In the genomic region with DNA sequence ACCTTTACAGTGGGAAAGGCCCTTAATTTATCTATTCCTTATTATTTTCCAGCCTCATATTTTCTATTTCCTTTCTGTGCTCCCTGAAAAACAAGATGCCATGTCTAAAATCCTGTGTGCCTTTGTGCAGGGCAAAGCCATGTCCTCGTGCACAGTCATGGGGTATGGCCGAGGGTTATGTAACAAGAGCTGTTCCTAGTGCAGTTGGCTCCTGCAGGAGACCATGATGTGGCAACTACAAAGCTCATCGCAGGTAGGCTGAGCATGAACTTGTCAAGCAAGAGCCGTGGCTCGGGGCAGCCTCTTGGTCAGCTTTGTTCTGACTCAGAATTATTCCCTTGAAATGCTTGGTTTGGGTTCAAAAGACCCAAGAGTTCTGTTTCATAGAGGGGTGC, we compare ENCODE assay signal across 18 cellular contexts. TPM values are rescaled to one million over a fixed set of nuclear protein-coding genes. Genes with fewer than 3 reads are reported as not detected.
DNase-seq lines count a peak whose midpoint lies in the region; ATAC-seq and TF ChIP-seq lines count a peak whose summit lies in the region.
"Had no signal": no experiment of that assay in that cellular context is flagged by ENCODE, and none has a peak within 500 bp of the region (broad histone marks: within the 10 kb centered on the region; RNA-seq: fewer than 3 reads in every experiment).

No MANE protein-coding gene starts in this region.

- H2AFZ ChIP-seq in H9 (ENCODE audit: low read length) (no peak overlapping the region), neuronal stem cell (ENCODE audit: low read length) (no peak overlapping the region)

- H3K9me3 ChIP-seq in H9 (ENCODE audit: control insufficient read depth, low read depth, low read length) = no peaks in the 10 kb centered on the region
- no peaks in the 10 kb centered on the region for H3K9me3 ChIP-seq in aorta (ENCODE audit: control insufficient read depth, low read length)
- no peaks in the 10 kb centered on the region for H3K9me3 ChIP-seq in neuronal stem cell (replicated peaks in 1 of 2; ENCODE audit: control insufficient read depth in 2 of 2, insufficient read depth in 1 of 2, low read depth in 1 of 2, low read length in 2 of 2)
- H3K9me3 ChIP-seq: SJCRH30 had no signal

- no peak overlapping the region for H3K56ac ChIP-seq in H9 (ENCODE audit: insufficient read length, low read depth, low read length)

- H3K4me1 ChIP-seq in H9 (ENCODE audit: insufficient read depth, low read length) (no peaks in the 10 kb centered on the region), aorta (ENCODE audit: control insufficient read depth in 1 of 2, insufficient read depth in 2 of 2, low read length in 2 of 2) (no peaks in the 10 kb centered on the region), neuronal stem cell (ENCODE audit: control insufficient read depth in 2 of 2, insufficient read depth in 1 of 2, low read depth in 1 of 2, low read length in 2 of 2) (peaks cover 1 to 5% of the 10 kb centered on the region in 2 donors)
- H3K4me1 ChIP-seq: SJCRH30 had no signal

- H3K4ac ChIP-seq in H9 (ENCODE audit: low read depth, low read length) = no peak overlapping the region
- H3K4ac ChIP-seq in neuronal stem cell (ENCODE audit: low read length) = no peak overlapping the region

- no CpG with 5 or more reads among the region's 5 CpGs for WGBS in H9 (ENCODE audit: extremely low coverage, insufficient read length, low lambda C conversion rate)
- 95 to 96% methylated on average over 5 of the region's 5 CpGs for WGBS in aorta, 2 donors
- no CpG with 5 or more reads among the region's 5 CpGs for WGBS in neuronal stem cell (ENCODE audit: extremely low coverage in 2 of 2, insufficient read length in 2 of 2, insufficient replicate concordance in 1 of 2), 2 donors

- no peaks in the 10 kb centered on the region for H3K27me3 ChIP-seq in H9 (ENCODE audit: insufficient read depth, low read length)
- no peaks in the 10 kb centered on the region for H3K27me3 ChIP-seq in aorta (ENCODE audit: control insufficient read depth in 1 of 2, insufficient read depth in 2 of 2, low read length in 1 of 2)
- no peaks in the 10 kb centered on the region for H3K27me3 ChIP-seq in neuronal stem cell (ENCODE audit: control insufficient read depth in 3 of 3, insufficient read depth in 3 of 3, low read depth in 1 of 3, low read length in 3 of 3)
- H3K27me3 ChIP-seq: SJCRH30 had no signal

- no peak overlapping the region for H3K4me3 ChIP-seq in aorta (ENCODE audit: low read length in 2 of 2)
- no peak overlapping the region for H3K4me3 ChIP-seq in neuronal stem cell (ENCODE audit: low read length in 2 of 2)
- H3K4me3 ChIP-seq: K562, SJCRH30 had no signal

- in situ Hi-C loops in SK-MEL-5 (cut with HindIII; ENCODE audit: low pct_unique_long_range_greater_than_20kb, low sequenced_read_pairs) = no loop called here

- H3K23me2 ChIP-seq in H9 (ENCODE audit: insufficient read length, low read depth, low read length, poor library complexity, severe bottlenecking) = no peaks in the 10 kb centered on the region

- no peak overlapping the region for H4K91ac ChIP-seq in H9 (ENCODE audit: insufficient read length, low read depth, low read length)
- H4K91ac ChIP-seq in neuronal stem cell (ENCODE audit: low read depth, low read length, poor library complexity) = no peak overlapping the region

- H3K9me3 Mint-ChIP-seq in H9 (no peaks in the 10 kb centered on the region), progenitor cell of endocrine pancreas (ENCODE audit: low read depth) (no peaks in the 10 kb centered on the region)
- H3K9me3 Mint-ChIP-seq: CD14-positive monocyte had no signal

- no peak overlapping the region for H3K23ac ChIP-seq in H9 (ENCODE audit: insufficient read length, low read depth, low read length)
- no peak overlapping the region for H3K23ac ChIP-seq in neuronal stem cell (ENCODE audit: low read depth, low read length, poor library complexity)

- no peaks in the 10 kb centered on the region for H3K27me3 Mint-ChIP-seq in H9 (ENCODE audit: low read depth)
- H3K27me3 Mint-ChIP-seq in progenitor cell of endocrine pancreas = no peaks in the 10 kb centered on the region

- no peak overlapping the region for H3K27ac Mint-ChIP-seq in H9
- peak overlapping the region; percentile 60 for H3K27ac Mint-ChIP-seq in progenitor cell of endocrine pancreas

- no peak overlapping the region for H3K27ac ChIP-seq in H9 (ENCODE audit: insufficient read length, low read depth, low read length)
- H3K27ac ChIP-seq in aorta (ENCODE audit: low read depth in 1 of 2, low read length in 2 of 2) = no peak overlapping the region
- H3K27ac ChIP-seq in neuronal stem cell (replicated peaks; ENCODE audit: low read length) = no peak overlapping the region
- H3K27ac ChIP-seq: HL-60, SJCRH30 had no signal

- no peaks in the 10 kb centered on the region for H4K20me1 ChIP-seq in H9 (ENCODE audit: control insufficient read depth, insufficient read depth, insufficient read length)

- H4K5ac ChIP-seq in H9 (ENCODE audit: insufficient read length, low read depth, low read length) = no peak overlapping the region

- no peak overlapping the region for H3K9ac ChIP-seq in H9 (ENCODE audit: extremely low read depth, insufficient read length, low read length)
- no peak overlapping the region for H3K9ac ChIP-seq in neuronal stem cell (ENCODE audit: low read depth, low read length, poor library complexity)

- H3K4me3 Mint-ChIP-seq in H9 = no peak overlapping the region
- no peak overlapping the region for H3K4me3 Mint-ChIP-seq in progenitor cell of endocrine pancreas (ENCODE audit: low read depth)
- H3K4me3 Mint-ChIP-seq: CD14-positive monocyte had no signal

- H2BK12ac ChIP-seq in H9 (ENCODE audit: insufficient read length, low read depth, low read length) = no peak overlapping the region
- no peak overlapping the region for H2BK12ac ChIP-seq in neuronal stem cell (ENCODE audit: low read length)

- H3K4me1 Mint-ChIP-seq in H9 (peaks cover 7 to 8% of the 10 kb centered on the region in 2 experiments), progenitor cell of endocrine pancreas (ENCODE audit: low read depth) (peaks cover 14% of the 10 kb centered on the region)

- H3K79me1 ChIP-seq in H9 (ENCODE audit: insufficient read depth, low read depth, low read length, poor library complexity, severe bottlenecking) = no peaks in the 10 kb centered on the region
- H3K79me1 ChIP-seq in neuronal stem cell (ENCODE audit: low read depth, low read length) = no peaks in the 10 kb centered on the region

- H3K18ac ChIP-seq in H9 (ENCODE audit: insufficient read length, low read depth, low read length) (no peak overlapping the region), neuronal stem cell (ENCODE audit: low read length) (no peak overlapping the region)

- H3K4me2 ChIP-seq in H9 (ENCODE audit: insufficient read depth, insufficient read length, low read length) (no peak overlapping the region), neuronal stem cell (ENCODE audit: insufficient read depth, low read length, poor library complexity, severe bottlenecking) (no peak overlapping the region)

- 0 out of 2 replicates have a peak, but pooled peaks cover 1% of the 10 kb centered on the region for H3K79me2 ChIP-seq in H9 (ENCODE audit: insufficient read depth, low read length)

- no peak overlapping the region for H4K8ac ChIP-seq in H9 (replicated peaks; ENCODE audit: insufficient read length, low read depth, low read length)
- no peak overlapping the region for H4K8ac ChIP-seq in neuronal stem cell (ENCODE audit: low read depth, low read length)

- no peak overlapping the region for H3T11ph ChIP-seq in H9 (ENCODE audit: low read length)

- H3K36me3 ChIP-seq in aorta (ENCODE audit: control insufficient read depth in 1 of 2, insufficient read depth in 2 of 2, low read length in 1 of 2) (no peaks in the 10 kb centered on the region), neuronal stem cell (replicated peaks in 1 of 2; ENCODE audit: control insufficient read depth in 2 of 2, insufficient read depth in 2 of 2, low read length in 2 of 2) (no peaks in the 10 kb centered on the region)
- H3K36me3 ChIP-seq: SJCRH30 had no signal

- H2BK5ac ChIP-seq in H9 (ENCODE audit: insufficient read length, low read length) = peak overlapping the region; percentile 77
- H2BK5ac ChIP-seq in neuronal stem cell (ENCODE audit: low read length) = no peak overlapping the region

- TF ChIP-seq CTCF in H9 (conservative IDR thresholded peaks at IDR 0.05) = no peak
- TF ChIP-seq CTCF in progenitor cell of endocrine pancreas (IDR thresholded peaks at IDR 0.05; ENCODE audit: unreplicated experiment) = no peak

- H2AK5ac ChIP-seq in H9 (ENCODE audit: insufficient read length, low read length) (no peak overlapping the region), neuronal stem cell (ENCODE audit: low read depth, low read length) (no peak overlapping the region)

- H2BK20ac ChIP-seq in H9 (ENCODE audit: low read depth, low read length, poor library complexity, severe bottlenecking) = no peak overlapping the region

- H2BK15ac ChIP-seq in H9 (ENCODE audit: low read depth, low read length) = no peak overlapping the region
- H2BK15ac ChIP-seq in neuronal stem cell (ENCODE audit: low read length) = no peak overlapping the region

- ATAC-seq in esophagus mucosa = peak; percentile 84
- ATAC-seq in GM18861 (IDR thresholded peaks at IDR 0.05; ENCODE audit: unreplicated experiment) = no peak
- no peak for ATAC-seq in aorta (ENCODE audit: low FRiP score)
- ATAC-seq: K562 had no signal

- DNase-seq in H9 = no peak
- DNase-seq in SK-MEL-5 (ENCODE audit: low read depth, low spot score) = peak; percentile 55
- DNase-seq in progenitor cell of endocrine pancreas (ENCODE audit: low spot score, unreplicated experiment) = no peak
- no peak for DNase-seq in aorta
- no peak for DNase-seq in stimulated activated CD4-positive, alpha-beta T cell treated with anti-CD3 and anti-CD28 coated beads, Interleukin-12 subunit alpha, Interleukin-12 subunit beta, amount 100 ng/mL, for 4 hours
- DNase-seq in neuronal stem cell (ENCODE audit: low spot score) = no peak
- DNase-seq: COR-L47, NCI-H1048, NCI-H1436 treated with DMSO at 0.1 percent for 48 hours, NCI-H2029 treated with DMSO at 0.1 percent for 48 hours, NCI-H510A, NCI-H774, SJCRH30 had no signal

- H3K14ac ChIP-seq in H9 (ENCODE audit: insufficient read depth, low read length) (no peak overlapping the region), neuronal stem cell (ENCODE audit: low read length) (no peak overlapping the region)

- H2BK120ac ChIP-seq in H9 (ENCODE audit: low read depth, low read length, poor library complexity, severe bottlenecking) (no peak overlapping the region), neuronal stem cell (ENCODE audit: low read depth, low read length) (no peak overlapping the region)

- intact Hi-C loops in aorta (cut with DNase I) = loop anchor here in 1 of 2 donors (10.0 kb wide), 1 partner anchor 336 kb away; a partner anchor contains a TSS

- H3K36me3 Mint-ChIP-seq in H9 (ENCODE audit: insufficient read depth in 1 of 3, low read depth in 3 of 3) (peaks cover 0 to 3% (median 0%) of the 10 kb centered on the region in 3 experiments; a peak in 3 of 7 replicates), progenitor cell of endocrine pancreas (ENCODE audit: insufficient read depth) (no peaks in the 10 kb centered on the region)

RNA-seq across cellular contexts. Expression of a gene that starts 16.4 kb away (rescaled TPM):
- total RNA-seq in H9 (2021) (81.4 and 81.7 TPM in 2 replicates), esophagus mucosa (52.9 TPM), progenitor cell of endocrine pancreas (83.9 and 84.9 TPM in 2 replicates), aorta (10 to 100 TPM; 80.7 to 94.7 TPM)
- total RNA-seq in SK-MEL-5 (2014; rRNA removed; shearing (Covaris generic)) = 40.3 and 44.4 TPM in 2 replicates
- 47.7 and 68.8 TPM in 2 replicates for polyA plus RNA-seq in SK-MEL-5 (2015; cell fraction: cytosol; rRNA removed)
- 88.8 and 94.5 TPM in 2 replicates for polyA plus RNA-seq in SK-MEL-5 (2015; cell fraction: nucleus; rRNA removed)
- 10 to 100 TPM; 20.2 to 34.2 TPM for polyA plus RNA-seq in aorta
- polyA plus RNA-seq in neuronal stem cell (2013, experiment 1 of 2) = 32.0 TPM
- polyA plus RNA-seq in neuronal stem cell (2013, experiment 2 of 2) = 32.0 TPM
